27 cellular contexts compared by ENCODE assay signal in the genomic region with DNA sequence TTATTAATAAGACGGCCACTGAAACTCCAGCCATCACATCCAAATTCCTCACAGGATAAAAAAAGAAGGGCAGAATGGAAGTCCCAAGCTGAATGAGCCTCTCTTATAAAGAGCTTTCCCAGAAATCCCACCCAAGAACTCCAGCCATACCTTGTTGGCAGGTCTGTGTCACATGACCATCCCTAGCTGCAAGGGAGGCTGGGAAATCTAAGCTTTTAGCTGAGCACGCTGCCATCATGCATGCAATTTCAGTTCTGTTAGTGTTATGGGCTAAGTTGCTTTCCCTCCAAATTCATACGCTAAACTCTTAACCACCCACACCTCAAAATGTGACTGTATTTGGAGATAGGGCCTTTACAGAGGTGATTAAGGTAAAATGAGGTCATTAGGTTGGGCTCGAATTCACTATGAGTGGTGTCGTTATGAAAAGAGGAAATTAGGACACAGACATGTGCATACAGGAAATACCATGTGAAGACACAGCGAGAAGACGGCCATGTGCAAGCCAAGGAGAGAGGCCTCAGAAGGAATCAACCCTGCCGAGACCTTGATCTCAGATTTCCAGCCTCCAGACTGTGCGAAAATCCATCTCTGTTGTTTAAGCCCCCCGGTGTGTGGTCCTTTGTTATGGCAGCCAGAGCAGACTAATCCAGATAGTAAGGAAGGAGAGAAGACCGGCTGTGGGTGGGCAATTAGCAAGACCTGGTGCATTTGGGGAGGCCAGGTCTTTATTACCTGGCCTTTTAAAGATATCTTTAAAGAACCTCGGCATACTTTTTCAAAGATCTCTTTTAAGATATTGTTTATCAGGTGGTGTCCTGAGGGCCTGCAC.
DNase-seq lines count a peak whose midpoint lies in the region; ATAC-seq, FAIRE-seq and TF ChIP-seq lines count a peak whose summit lies in the region.
"Had no signal": no experiment of that assay in that cellular context is flagged by ENCODE, and none has a peak within 500 bp of the region (broad histone marks: within the 10 kb centered on the region; RNA-seq: fewer than 3 reads in every experiment).

No MANE protein-coding gene starts in this region.

- DNase-seq in HepG2 (ENCODE audit: low spot score), result no peak
- DNase-seq in right lobe of liver, result no peak
- DNase-seq in NB4 (ENCODE audit: low read depth), result peak; percentile 49
- no peak for DNase-seq in H1 (ENCODE audit: low read depth in 1 of 2, low spot score in 2 of 2)
- no peak for DNase-seq in NCI-H526 (lab: John Stamatoyannopoulos, UW)
- DNase-seq in NCI-H82 treated with DMSO at 0.1 percent for 48 hours (lab: John Stamatoyannopoulos, UW; ENCODE audit: unreplicated experiment), result no peak
- DNase-seq: activated CD4-positive, alpha-beta T cell treated with anti-CD3 and anti-CD28 coated beads for 1 hour; activated CD8-positive, alpha-beta T cell treated with anti-CD3 and anti-CD28 coated beads for 36 hours; activated gamma-delta T cell; central memory CD4-positive, alpha-beta T cell; dermis blood vessel endothelial cell; esophagus squamous epithelium; foreskin melanocyte; left cardiac atrium; NCI-H1417 treated with DMSO at 0.1 percent for 48 hours; NCI-H2081 treated with DMSO at 0.1 percent for 48 hours; NCI-H345; NCI-H82; SJCRH30; spleen; T-helper 1 cell had no signal

- no peak overlapping the region for H2BK120ac ChIP-seq in H1 (replicated peaks; ENCODE audit: low read depth, low read length)

- H3K4me2 ChIP-seq in HepG2 (ENCODE audit: low read depth, low read length) (no peak overlapping the region), H1 (ENCODE audit: insufficient read depth in 1 of 2, low read depth in 2 of 2, low read length in 2 of 2) (no peak overlapping the region)

- FAIRE-seq in HepG2 (lab: Jason Lieb, UNC) (no peak), H1 (lab: Jason Lieb, UNC) (peak; percentile 66)
- FAIRE-seq: endometrium, G401.6 had no signal

- H3K4me3 ChIP-seq in HepG2 (replicated peaks in 1 of 3; ENCODE audit: insufficient read depth in 1 of 3, low read depth in 2 of 3, low read length in 3 of 3) (no peak overlapping the region), right lobe of liver (no peak overlapping the region), NB4 (ENCODE audit: low read depth, low read length) (no peak overlapping the region), H1 (ENCODE audit: extremely low read depth in 1 of 4, insufficient read depth in 2 of 4, low read depth in 3 of 4, low read length in 4 of 4) (no peak overlapping the region)
- H3K4me3 ChIP-seq: esophagus squamous epithelium, right atrium auricular region, SJCRH30, spleen had no signal

- POLR2A ChIA-PET in HepG2 (lab: Yijun Ruan, JAX), result no interaction called here
- POLR2A ChIA-PET in H1 (lab: Charles Lee; ENCODE audit: partially characterized antibody), result no interaction called here

- no peak overlapping the region for H4K91ac ChIP-seq in H1 (replicated peaks; ENCODE audit: insufficient read length, low read length)

- no peak for TF ChIP-seq RAD21 in HepG2 (CRISPR knock-in tag; IDR thresholded peaks at IDR 0.05)
- TF ChIP-seq RAD21 in H1 (IDR thresholded peaks at IDR 0.05 in 1 of 2, conservative IDR thresholded peaks at IDR 0.05 in 1 of 2; ENCODE audit: low read depth in 2 of 2, low read length in 2 of 2), result no peak

- TF ChIP-seq EP300 in HepG2 (IDR thresholded peaks at IDR 0.05; ENCODE audit: low read depth in 2 of 2, low read length in 2 of 2) (no peak), HepG2 (CRISPR knock-in tag; IDR thresholded peaks at IDR 0.05; ENCODE audit: borderline replicate concordance) (no peak), H1 (IDR thresholded peaks at IDR 0.05; ENCODE audit: borderline replicate concordance in 1 of 2, low read depth in 2 of 2, low read length in 2 of 2) (no peak)

- H3K9me3 ChIP-seq in HepG2 (ENCODE audit: low read length) (no peaks in the 10 kb centered on the region), right lobe of liver (no peaks in the 10 kb centered on the region), H1 (ENCODE audit: insufficient read depth in 2 of 2, low read depth in 1 of 2, low read length in 1 of 2) (peaks cover 4 to 8% of the 10 kb centered on the region in 2 experiments; a peak in 2 of 4 replicates)
- H3K9me3 ChIP-seq: SJCRH30 had no signal

- H4K5ac ChIP-seq in H1 (ENCODE audit: insufficient read length, low read depth, low read length), result no peak overlapping the region

- H3K18ac ChIP-seq in H1 (ENCODE audit: extremely low read depth, low read length), result no peak overlapping the region

- CTCF ChIA-PET in HepG2 (lab: Yijun Ruan, JAX; ENCODE audit: low intra/inter-chr PET ratio, low total read pairs), result no interaction called here
- CTCF ChIA-PET in H1 (lab: Charles Lee; ENCODE audit: partially characterized antibody), result no interaction called here

- H2BK15ac ChIP-seq in H1 (ENCODE audit: low read length), result no peak overlapping the region

- no peak overlapping the region for H4K8ac ChIP-seq in H1 (ENCODE audit: extremely low read depth, insufficient read depth, low read length)

- H3K4me1 ChIP-seq in HepG2 (ENCODE audit: insufficient read depth, low read length) (no peaks in the 10 kb centered on the region), right lobe of liver (no peaks in the 10 kb centered on the region), H1 (replicated peaks in 1 of 4; ENCODE audit: control insufficient read depth in 3 of 4, insufficient read depth in 4 of 4, low read length in 3 of 4) (peaks cover 0 to 7% (median 3%) of the 10 kb centered on the region in 4 experiments; a peak in 5 of 7 replicates)
- H3K4me1 ChIP-seq: right atrium auricular region, SJCRH30 had no signal

- no peak overlapping the region for H3K56ac ChIP-seq in H1 (replicated peaks; ENCODE audit: insufficient read length, low read depth, low read length)

- no peak overlapping the region for H3K14ac ChIP-seq in H1 (ENCODE audit: insufficient read length)

- H3K27me3 ChIP-seq in HepG2 (ENCODE audit: control insufficient read depth in 1 of 2, insufficient read depth in 2 of 2, low read length in 2 of 2) (no peaks in the 10 kb centered on the region; a peak in 1 of 5 replicates), right lobe of liver (no peaks in the 10 kb centered on the region), H1 (replicated peaks in 1 of 4; ENCODE audit: control insufficient read depth in 3 of 4, extremely low read depth in 1 of 4, insufficient read depth in 3 of 4, low read length in 3 of 4) (no peaks in the 10 kb centered on the region; a peak in 1 of 7 replicates)
- H3K27me3 ChIP-seq: esophagus squamous epithelium, right atrium auricular region, SJCRH30, spleen had no signal

- in situ Hi-C loops in HepG2 (cut with HindIII; ENCODE audit: extremely low pct_ligation_motif_present, low pct_unique_long_range_greater_than_20kb), result no loop called here

- no peak overlapping the region for H2BK20ac ChIP-seq in H1 (ENCODE audit: low read length)

- H3K23ac ChIP-seq in H1 (ENCODE audit: insufficient read length), result no peak overlapping the region

- H3K9ac ChIP-seq in HepG2 (ENCODE audit: insufficient read depth, low read depth, low read length) (no peak overlapping the region), H1 (replicated peaks in 1 of 4; ENCODE audit: extremely low read depth in 1 of 4, low read depth in 3 of 4, low read length in 3 of 4) (no peak overlapping the region)

- ATAC-seq in HepG2 (no peak), right lobe of liver (no peak), HG03565 (IDR thresholded peaks at IDR 0.05; ENCODE audit: unreplicated experiment) (no peak), GM21528 (IDR thresholded peaks at IDR 0.05; ENCODE audit: low FRiP score, unreplicated experiment) (no peak)
- ATAC-seq: activated CD8-positive, alpha-beta T cell treated with anti-CD3 and anti-CD28 coated beads for 36 hours; left cardiac atrium; Panc1 had no signal

- H3K27ac ChIP-seq in HepG2 (ENCODE audit: extremely low read length, insufficient read depth, low read length), result no peak overlapping the region
- H3K27ac ChIP-seq in right lobe of liver, result no peak overlapping the region
- no peak overlapping the region for H3K27ac ChIP-seq in H1 (ENCODE audit: low read depth, low read length)
- H3K27ac ChIP-seq: esophagus squamous epithelium, right atrium auricular region, SJCRH30, spleen had no signal

- H3K36me3 ChIP-seq in HepG2 (replicated peaks in 1 of 2; ENCODE audit: control insufficient read depth in 1 of 2, insufficient read depth in 2 of 2, low read length in 2 of 2) (no peaks in the 10 kb centered on the region), right lobe of liver (no peaks in the 10 kb centered on the region), H1 (ENCODE audit: control insufficient read depth in 2 of 4, insufficient read depth in 4 of 4, low read length in 3 of 4) (0 out of 8 replicates have a peak, but pooled peaks cover 0 to 2% (median 0%) of the 10 kb centered on the region in 4 experiments)
- H3K36me3 ChIP-seq: esophagus squamous epithelium, right atrium auricular region, SJCRH30, spleen had no signal

- H3K4ac ChIP-seq in H1 (replicated peaks; ENCODE audit: insufficient read length, low read depth, low read length), result no peak overlapping the region

- 41% methylated on average over 8 of the region's 12 CpGs for WGBS in HepG2 (ENCODE audit: low lambda C conversion rate)
- 72% methylated on average over 11 of the region's 12 CpGs for WGBS in right lobe of liver (ENCODE audit: insufficient coverage, low coverage, low lambda C conversion rate, missing lambda C conversion rate)
- 65% methylated on average over 12 of the region's 12 CpGs; no CpG with 5 or more reads in 1 of the 2 experiments for WGBS in H1 (ENCODE audit: extremely low coverage in 1 of 2, insufficient coverage in 1 of 2, insufficient read length in 1 of 2, insufficient replicate concordance in 2 of 2, low coverage in 1 of 2, low lambda C conversion rate in 2 of 2, missing lambda C conversion rate in 1 of 2), 2 experiments

- H2BK5ac ChIP-seq in H1 (ENCODE audit: low read depth, low read length), result no peak overlapping the region

- TF ChIP-seq CTCF in HepG2 (CRISPR knock-in tag; IDR thresholded peaks at IDR 0.05) (no peak), right lobe of liver (IDR thresholded peaks at IDR 0.05) (no peak), NB4 (IDR thresholded peaks at IDR 0.05; ENCODE audit: low read depth, low read length) (no peak), H1 (IDR thresholded peaks at IDR 0.05; ENCODE audit: control extremely low read depth in 1 of 3, insufficient read depth in 1 of 3, low read depth in 1 of 3, low read length in 3 of 3) (no peak)

- no peak overlapping the region for H2AFZ ChIP-seq in HepG2 (ENCODE audit: low read length)
- H2AFZ ChIP-seq in H1 (ENCODE audit: low read length), result no peak overlapping the region

- BruUV-seq in HepG2 (replicated peaks; lab: Mats Ljungman, UMichigan), result no TSS peak

- intact Hi-C loops in HepG2 (cut with micrococcal nuclease; ENCODE audit: unreplicated experiment) (no loop called here), right lobe of liver (cut with DNase I) (no loop called here)

- no peak overlapping the region for H2AK5ac ChIP-seq in H1 (ENCODE audit: low read depth, low read length)

- H3K79me2 ChIP-seq in HepG2 (ENCODE audit: insufficient read depth, low read length) (no peaks in the 10 kb centered on the region), H1 (ENCODE audit: control insufficient read depth in 1 of 2, insufficient read depth in 2 of 2, low read length in 2 of 2) (no peaks in the 10 kb centered on the region)

- H4K20me1 ChIP-seq in HepG2 (ENCODE audit: insufficient read depth, low read length) (no peaks in the 10 kb centered on the region), H1 (replicated peaks in 1 of 2; ENCODE audit: control insufficient read depth in 1 of 2, insufficient read depth in 2 of 2, low read length in 2 of 2) (no peaks in the 10 kb centered on the region)

- no peak overlapping the region for H2BK12ac ChIP-seq in H1 (ENCODE audit: low read depth, low read length)

- TF ChIP-seq POLR2A in HepG2 (IDR thresholded peaks at IDR 0.05; ENCODE audit: insufficient read depth in 1 of 2, low read depth in 2 of 2, low read length in 2 of 2), result no peak
- no peak for TF ChIP-seq POLR2A in right lobe of liver (IDR thresholded peaks at IDR 0.05)
- TF ChIP-seq POLR2A in NB4 (IDR thresholded peaks at IDR 0.05; ENCODE audit: extremely low read depth, insufficient read length), result no peak
- no peak for TF ChIP-seq POLR2A in H1 (IDR thresholded peaks at IDR 0.05; ENCODE audit: control extremely low read depth in 1 of 2, low read depth in 2 of 2, low read length in 2 of 2)

- no peaks in the 10 kb centered on the region for H3K79me1 ChIP-seq in H1 (ENCODE audit: low read depth, low read length)

- H3K23me2 ChIP-seq in H1 (ENCODE audit: low read depth, low read length), result no peaks in the 10 kb centered on the region
